ENCODE assay signal across 8 cellular contexts in genomic region chr17:80779961-80780380, GRCh38.
A peak's percentile ranks its signal among the peaks of the same experiment; 100 is the strongest.
DNase-seq lines count a peak whose midpoint lies in the region; ATAC-seq and TF ChIP-seq lines count a peak whose summit lies in the region.

No MANE protein-coding gene starts in this region.

- peaks cover under 1 to 43% (median 4%) of the 10 kb centered on the region in 4 donors for H3K4me1 ChIP-seq in transverse colon

- H3K9me3 ChIP-seq in T-helper 17 cell (ENCODE audit: control insufficient read depth, low read length, poor library complexity, severe bottlenecking): no peaks in the 10 kb centered on the region
- no peaks in the 10 kb centered on the region for H3K9me3 ChIP-seq in transverse colon

- no peak for ATAC-seq in activated T-cell treated with anti-CD3 and anti-CD28 coated beads, Interleukin-2, amount 50 U/mL, for 72 hours (replicated peaks in 1 of 2)
- no peak for ATAC-seq in T-helper 17 cell
- peak; percentile 55 to 75 for ATAC-seq in left cardiac atrium

- no peaks in the 10 kb centered on the region for H3K9me3 Mint-ChIP-seq in activated T-cell treated with anti-CD3 and anti-CD28 coated beads, Interleukin-2, amount 50 U/mL, for 72 hours

- peaks cover 4 to 12% of the 10 kb centered on the region in 2 donors for H3K36me3 Mint-ChIP-seq in activated T-cell treated with anti-CD3 and anti-CD28 coated beads, Interleukin-2, amount 50 U/mL, for 72 hours (ENCODE audit: insufficient read depth in 2 of 2)
- peaks cover 5% of the 10 kb centered on the region for H3K36me3 Mint-ChIP-seq in T-helper 17 cell (ENCODE audit: low read depth)

- intact Hi-C loops in left cardiac atrium (cut with DNase I): no loop called here
- intact Hi-C loops in transverse colon (cut with DNase I; ENCODE audit: low total_unique reads): no loop called here

- H3K4me3 Mint-ChIP-seq in activated T-cell treated with anti-CD3 and anti-CD28 coated beads, Interleukin-2, amount 50 U/mL, for 72 hours: peak overlapping the region; percentile 36 to 48
- peak overlapping the region; percentile 85 for H3K4me3 Mint-ChIP-seq in T-helper 17 cell

- H3K4me1 Mint-ChIP-seq in activated T-cell treated with anti-CD3 and anti-CD28 coated beads, Interleukin-2, amount 50 U/mL, for 72 hours (ENCODE audit: low read depth): peaks cover 77% of the 10 kb centered on the region
- H3K4me1 Mint-ChIP-seq in T-helper 17 cell: peaks cover 43% of the 10 kb centered on the region

- no peaks in the 10 kb centered on the region for H3K27me3 ChIP-seq in transverse colon

- no peaks in the 10 kb centered on the region for H3K27me3 Mint-ChIP-seq in activated T-cell treated with anti-CD3 and anti-CD28 coated beads, Interleukin-2, amount 50 U/mL, for 72 hours (ENCODE audit: low read depth)
- no peaks in the 10 kb centered on the region for H3K27me3 Mint-ChIP-seq in T-helper 17 cell

- no peak overlapping the region for H3K4me3 ChIP-seq in transverse colon

- in situ Hi-C loops in transverse colon (cut with MboI; ENCODE audit: low pct_ligation_motif_present in 1 of 4, low pct_unique_long_range_greater_than_20kb in 1 of 4, low sequenced_read_pairs in 3 of 4): no loop called here

- no peak for DNase-seq in activated T-cell treated with anti-CD3 and anti-CD28 coated beads, Interleukin-2, amount 50 U/mL, for 72 hours
- DNase-seq in activated T-cell treated with anti-CD3 and anti-CD28 coated beads for 4 hours (no peak), T-helper 17 cell (no peak), left cardiac atrium (no peak), transverse colon (no peak), C1 segment of cervical spinal cord (lab: John Stamatoyannopoulos, UW) (no peak)
- DNase-seq in stimulated activated CD4-positive, alpha-beta T cell treated with anti-CD3 and anti-CD28 coated beads, Interleukin-2, amount 100 ng/mL, for 24 hours: no peak
- DNase-seq in stimulated activated CD4-positive, alpha-beta T cell treated with anti-CD3 and anti-CD28 coated beads, Interleukin-4, amount 100 ng/mL, for 1 hour: no peak

- 40 to 72% methylated on average over 3 to 16 of the region's 16 CpGs for WGBS in transverse colon (ENCODE audit: low coverage in 1 of 2), 2 donors

- peak overlapping the region; percentile 4 to 46 (median 16) for H3K27ac ChIP-seq in transverse colon

- no peak for TF ChIP-seq EP300 in transverse colon (IDR thresholded peaks at IDR 0.05; ENCODE audit: low read depth)

- H3K27ac Mint-ChIP-seq in activated T-cell treated with anti-CD3 and anti-CD28 coated beads, Interleukin-2, amount 50 U/mL, for 72 hours: peak overlapping the region; percentile 34
- H3K27ac Mint-ChIP-seq in T-helper 17 cell: peak overlapping the region; percentile 92

- TF ChIP-seq CTCF in transverse colon (IDR thresholded peaks at IDR 0.05): no peak

- no peaks in the 10 kb centered on the region for H3K36me3 ChIP-seq in transverse colon

- no peak for TF ChIP-seq POLR2A in transverse colon (IDR thresholded peaks at IDR 0.05)

Comparison
In these comparisons a context has a peak if more than half of its experiments do, and no peak if none do; other contexts are left out.
1. ATAC-seq: peak in left cardiac atrium (2 of 2); none in activated T-cell treated with anti-CD3 and anti-CD28 coated beads, Interleukin-2, amount 50 U/mL, for 72 hours (0 of 2) and T-helper 17 cell (single experiment).